18 cellular contexts compared by ENCODE assay signal in genomic region chr9:109939698-109940342, GRCh38.
A peak's percentile ranks its signal among the peaks of the same experiment; 100 is the strongest.
DNase-seq lines count a peak whose midpoint lies in the region; ATAC-seq, FAIRE-seq and TF ChIP-seq lines count a peak whose summit lies in the region.
"Had no signal": no experiment of that assay in that cellular context is flagged by ENCODE, and none has a peak within 500 bp of the region (broad histone marks: within the 10 kb centered on the region; RNA-seq: fewer than 3 reads in every experiment).

No MANE protein-coding gene starts in this region.

- TF ChIP-seq POLR2A in H1 (IDR thresholded peaks at IDR 0.05; ENCODE audit: control extremely low read depth in 1 of 2, low read depth in 2 of 2, low read length in 2 of 2), result no peak

- no peaks in the 10 kb centered on the region for H3K79me1 ChIP-seq in H1 (ENCODE audit: low read depth, low read length)

- POLR2A ChIA-PET in H1 (lab: Charles Lee; ENCODE audit: partially characterized antibody), result no interaction called here

- no peak overlapping the region for H2AK5ac ChIP-seq in H1 (ENCODE audit: low read depth, low read length)

- no peak overlapping the region for H3K14ac ChIP-seq in H1 (ENCODE audit: insufficient read length)

- H2BK12ac ChIP-seq in H1 (ENCODE audit: low read depth, low read length), result no peak overlapping the region

- no peaks in the 10 kb centered on the region for H4K20me1 ChIP-seq in H1 (replicated peaks in 1 of 2; ENCODE audit: control insufficient read depth in 1 of 2, insufficient read depth in 2 of 2, low read length in 2 of 2)

- H2BK120ac ChIP-seq in H1 (replicated peaks; ENCODE audit: low read depth, low read length), result no peak overlapping the region

- H2BK5ac ChIP-seq in H1 (ENCODE audit: low read depth, low read length), result no peak overlapping the region

- H3K9ac ChIP-seq in H1 (replicated peaks in 1 of 4; ENCODE audit: extremely low read depth in 1 of 4, low read depth in 3 of 4, low read length in 3 of 4), result no peak overlapping the region
- H3K9ac ChIP-seq in liver (ENCODE audit: low read depth in 1 of 2, low read length in 2 of 2), result no peak overlapping the region
- H3K9ac ChIP-seq: GM23248 had no signal

- no peak overlapping the region for H3K56ac ChIP-seq in H1 (replicated peaks; ENCODE audit: insufficient read length, low read depth, low read length)

- CTCF ChIA-PET in H1 (lab: Charles Lee; ENCODE audit: partially characterized antibody), result no interaction called here

- H3K79me2 ChIP-seq in H1 (ENCODE audit: control insufficient read depth in 1 of 2, insufficient read depth in 2 of 2, low read length in 2 of 2), result no peaks in the 10 kb centered on the region

- no peak for TF ChIP-seq CTCF in H1 (IDR thresholded peaks at IDR 0.05; ENCODE audit: control extremely low read depth in 1 of 3, insufficient read depth in 1 of 3, low read depth in 1 of 3, low read length in 3 of 3)
- no peak for TF ChIP-seq CTCF in liver (IDR thresholded peaks at IDR 0.05; ENCODE audit: low read depth, low read length, missing input control)

- no peaks in the 10 kb centered on the region for H3K23me2 ChIP-seq in H1 (ENCODE audit: low read depth, low read length)

- H4K8ac ChIP-seq in H1 (ENCODE audit: extremely low read depth, insufficient read depth, low read length), result no peak overlapping the region

- no peak for TF ChIP-seq EP300 in H1 (IDR thresholded peaks at IDR 0.05; ENCODE audit: borderline replicate concordance in 1 of 2, low read depth in 2 of 2, low read length in 2 of 2)

- H3K27ac ChIP-seq in H1 (ENCODE audit: low read depth, low read length) (no peak overlapping the region), liver (ENCODE audit: low read depth in 1 of 2, low read length in 2 of 2) (peak overlapping the region; percentile 18 to 47)
- H3K27ac ChIP-seq: A549, C4-2B, GM23248 had no signal

- ATAC-seq in HG03460 (IDR thresholded peaks at IDR 0.05; ENCODE audit: unreplicated experiment) (no peak), GM18519 (IDR thresholded peaks at IDR 0.05; ENCODE audit: low FRiP score, unreplicated experiment) (no peak), GM21717 (IDR thresholded peaks at IDR 0.05; ENCODE audit: unreplicated experiment) (no peak)
- ATAC-seq: A549 had no signal

- H4K5ac ChIP-seq in H1 (ENCODE audit: insufficient read length, low read depth, low read length), result no peak overlapping the region

- no peak overlapping the region for H2BK15ac ChIP-seq in H1 (ENCODE audit: low read length)

- no peak overlapping the region for H4K91ac ChIP-seq in H1 (replicated peaks; ENCODE audit: insufficient read length, low read length)

- H3K36me3 ChIP-seq in H1 (ENCODE audit: control insufficient read depth in 2 of 4, insufficient read depth in 4 of 4, low read length in 3 of 4), result no peaks in the 10 kb centered on the region
- peaks cover 0 to 15% (median 5%) of the 10 kb centered on the region in 4 donors for H3K36me3 ChIP-seq in liver (ENCODE audit: control insufficient read depth in 4 of 4, insufficient read depth in 3 of 4, low read depth in 1 of 4, low read length in 3 of 4)
- H3K36me3 ChIP-seq: BE2C had no signal

- H2BK20ac ChIP-seq in H1 (ENCODE audit: low read length), result no peak overlapping the region

- TF ChIP-seq RAD21 in H1 (IDR thresholded peaks at IDR 0.05 in 1 of 2, conservative IDR thresholded peaks at IDR 0.05 in 1 of 2; ENCODE audit: low read depth in 2 of 2, low read length in 2 of 2), result no peak
- TF ChIP-seq RAD21 in liver (IDR thresholded peaks at IDR 0.05), result peak in 1 of 2 donors; percentile 37

- no peak overlapping the region for H3K23ac ChIP-seq in H1 (ENCODE audit: insufficient read length)

- no peak overlapping the region for H3K18ac ChIP-seq in H1 (ENCODE audit: extremely low read depth, low read length)

- H3K4me1 ChIP-seq in H1 (replicated peaks in 1 of 4; ENCODE audit: control insufficient read depth in 3 of 4, insufficient read depth in 4 of 4, low read length in 3 of 4) (no peaks in the 10 kb centered on the region), liver (ENCODE audit: control insufficient read depth in 4 of 4, insufficient read depth in 4 of 4, low read length in 3 of 4) (peaks cover 0 to 9% (median 6%) of the 10 kb centered on the region in 4 donors)
- H3K4me1 ChIP-seq: A549, BE2C had no signal

- H3K4me2 ChIP-seq in H1 (ENCODE audit: insufficient read depth in 1 of 2, low read depth in 2 of 2, low read length in 2 of 2), result no peak overlapping the region
- H3K4me2 ChIP-seq: A549 had no signal

- DNase-seq in HuH-7.5 (ENCODE audit: low spot score) (peak; percentile 18), H1 (ENCODE audit: low read depth in 1 of 2, low spot score in 2 of 2) (no peak), NCI-H345 treated with DMSO at 0.1 percent for 48 hours (lab: John Stamatoyannopoulos, UW; ENCODE audit: unreplicated experiment) (no peak)
- DNase-seq: BE2C; CD4-positive, alpha-beta memory T cell; DMS79 treated with DMSO at 0.1 percent for 48 hours; EL; GM23248; H7; IMR-90 had no signal

- no peak overlapping the region for H2AFZ ChIP-seq in H1 (ENCODE audit: low read length)
- H2AFZ ChIP-seq: GM23248 had no signal

- H3K27me3 ChIP-seq in H1 (replicated peaks in 1 of 4; ENCODE audit: control insufficient read depth in 3 of 4, extremely low read depth in 1 of 4, insufficient read depth in 3 of 4, low read length in 3 of 4), result no peaks in the 10 kb centered on the region
- H3K27me3 ChIP-seq in liver (ENCODE audit: control insufficient read depth in 4 of 4, insufficient read depth in 4 of 4, low read length in 3 of 4), result no peaks in the 10 kb centered on the region
- H3K27me3 ChIP-seq: BE2C had no signal

- H3K9me3 ChIP-seq in H1 (ENCODE audit: insufficient read depth in 2 of 2, low read depth in 1 of 2, low read length in 1 of 2) (no peaks in the 10 kb centered on the region), liver (ENCODE audit: control insufficient read depth in 4 of 4, low read length in 3 of 4) (no peaks in the 10 kb centered on the region)
- H3K9me3 ChIP-seq: A549, BE2C had no signal

- FAIRE-seq in H1 (lab: Jason Lieb, UNC), result peak; percentile 13
- FAIRE-seq: G401.6, HTR-8/SVneo had no signal

- no peak overlapping the region for H3K4me3 ChIP-seq in H1 (ENCODE audit: extremely low read depth in 1 of 4, insufficient read depth in 2 of 4, low read depth in 3 of 4, low read length in 4 of 4)
- H3K4me3 ChIP-seq in liver (ENCODE audit: low read depth in 1 of 3, low read length in 3 of 3), result no peak overlapping the region
- H3K4me3 ChIP-seq: A549, GM23248 had no signal

- no peak overlapping the region for H3K4ac ChIP-seq in H1 (replicated peaks; ENCODE audit: insufficient read length, low read depth, low read length)

TF ChIP-seq in H1, 55 proteins besides CTCF, POLR2A, EP300 and RAD21:
- TF ChIP-seq KDM4A (IDR thresholded peaks at IDR 0.05; ENCODE audit: low read depth, low read length, severe bottlenecking), result no peak
- no peak for TF ChIP-seq HDAC2 (IDR thresholded peaks at IDR 0.05; ENCODE audit: borderline replicate concordance in 1 of 2, low read depth in 2 of 2, low read length in 2 of 2)
- TF ChIP-seq KDM5A (IDR thresholded peaks at IDR 0.05; ENCODE audit: low read length), result no peak
- no peak for TF ChIP-seq RNF2 (IDR thresholded peaks at IDR 0.05; ENCODE audit: borderline replicate concordance, low read depth, low read length, missing control alignments, poor library complexity, severe bottlenecking)
- no peak for TF ChIP-seq GTF2F1 (IDR thresholded peaks at IDR 0.05; ENCODE audit: borderline replicate concordance, low read depth, low read length)
- no peak for TF ChIP-seq CHD2 (IDR thresholded peaks at IDR 0.05; ENCODE audit: low read length)
- TF ChIP-seq JUND (IDR thresholded peaks at IDR 0.05; ENCODE audit: low read length), result no peak
- TF ChIP-seq RFX5 (IDR thresholded peaks at IDR 0.05; ENCODE audit: borderline replicate concordance, low read depth, low read length), result no peak
- no peak for TF ChIP-seq POLR2AphosphoS5 (IDR thresholded peaks at IDR 0.05; ENCODE audit: low read depth, low read length)

TF ChIP-seq in liver, 16 proteins besides CTCF, POLR2A, EP300 and RAD21 (continues in another document):
- TF ChIP-seq JUND (IDR thresholded peaks at IDR 0.05), result peak; percentile 90 to 98
- TF ChIP-seq HNF4A (conservative IDR thresholded peaks at IDR 0.05), result peak; percentile 59 to 61
- TF ChIP-seq YY1 (IDR thresholded peaks at IDR 0.05), result peak; percentile 76
- no peak for TF ChIP-seq FOXA1 (IDR thresholded peaks at IDR 0.05)
- peak; percentile 26 for TF ChIP-seq REST (IDR thresholded peaks at IDR 0.05)
